ENCODE assay signal across 8 cellular contexts in the genomic region with DNA sequence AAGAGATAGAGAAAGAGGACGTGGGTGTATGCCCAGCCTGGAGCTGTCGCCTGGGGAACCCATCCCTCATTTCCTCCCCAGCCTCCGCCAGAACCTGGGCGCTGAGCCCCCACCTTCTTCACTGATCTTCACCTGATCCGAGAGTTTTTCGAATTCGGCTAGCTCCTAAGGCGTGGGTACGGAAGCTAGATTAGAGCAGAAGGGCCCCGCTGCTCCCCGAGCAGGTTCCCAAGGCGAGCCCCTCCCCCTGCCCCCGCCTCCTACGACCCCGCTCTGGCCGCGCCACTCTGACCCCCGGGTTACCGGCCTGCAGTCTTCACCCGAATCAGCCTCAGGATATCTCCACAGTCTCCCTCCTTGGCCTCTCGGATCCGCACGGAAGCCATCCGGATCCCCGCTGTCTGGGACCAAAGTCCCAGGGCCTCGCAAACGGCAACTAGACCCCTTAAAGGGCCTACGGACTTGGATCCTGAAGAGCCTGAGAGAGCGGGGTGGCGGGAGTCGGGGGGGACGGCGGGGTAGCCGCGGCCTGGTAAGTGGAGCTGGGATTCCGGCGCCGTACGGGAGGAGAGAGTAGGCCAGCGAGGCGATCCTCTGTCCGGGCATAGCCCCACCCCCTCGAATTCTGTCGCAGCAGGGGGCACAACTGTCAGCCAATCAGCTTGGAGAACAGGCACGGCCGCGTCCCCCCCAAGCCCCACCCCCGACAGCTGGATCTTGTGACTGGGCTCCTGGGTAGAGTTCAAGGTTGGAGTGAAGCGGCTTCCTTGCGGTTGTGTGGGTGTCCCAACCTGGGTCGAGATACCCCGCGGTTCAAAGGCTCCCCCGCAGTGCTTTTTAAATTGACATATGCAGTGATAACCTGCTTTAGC. TPM values are rescaled to one million over a fixed set of nuclear protein-coding genes. Genes with fewer than 3 reads are reported as not detected.
DNase-seq lines count a peak whose midpoint lies in the region; ATAC-seq and TF ChIP-seq lines count a peak whose summit lies in the region.

TSS of gene SAT2 (minus strand) at position 572 of the 872 bp plus-strand sequence. CDS start at position 386, 186 bp downstream.

- no peaks in the 10 kb centered on the region for H3K9me3 ChIP-seq in lower lobe of right lung

- TF ChIP-seq CTCF in lower lobe of right lung (IDR thresholded peaks at IDR 0.05), result no peak

- peak within 1 kb of the TSS; percentile 93 for H3K27ac ChIP-seq in lower lobe of right lung

- intact Hi-C loops in lower lobe of right lung (cut with DNase I), result no loop called here

- peaks cover 12% of the 10 kb centered on the region for H3K36me3 ChIP-seq in lower lobe of right lung

- no peaks in the 10 kb centered on the region for H3K27me3 ChIP-seq in lower lobe of right lung (ENCODE audit: low read depth)

- peaks cover 17% of the 10 kb centered on the region for H3K4me1 ChIP-seq in lower lobe of right lung

- DNase-seq in AG08396 (ENCODE audit: low spot score), result peak; percentile 99
- DNase-seq in NCI-H774 (lab: John Stamatoyannopoulos, UW), result peak; percentile 54
- DNase-seq in activated CD8-positive, alpha-beta memory T cell treated with anti-CD3 and anti-CD28 coated beads for 1 hour (ENCODE audit: extremely low read depth in 1 of 2, low read depth in 1 of 2), result peak; percentile 68 to 70
- peak; percentile 85 for DNase-seq in effector CD8-positive, alpha-beta T cell (lab: John Stamatoyannopoulos, UW)
- DNase-seq in lower lobe of right lung, result peak; percentile 95
- peak; percentile 61 to 64 (median 61) for DNase-seq in stimulated activated CD4-positive, alpha-beta T cell treated with anti-CD3 and anti-CD28 coated beads, TNF-alpha, amount 100 ng/mL, for 1 hour (ENCODE audit: low read depth in 3 of 3, low spot score in 1 of 3)

- H3K4me3 ChIP-seq in lower lobe of right lung, result peak within 1 kb of the TSS; percentile 78

- ATAC-seq in GM19023 (IDR thresholded peaks at IDR 0.05; ENCODE audit: unreplicated experiment) (peak; percentile 88), HG03432 (IDR thresholded peaks at IDR 0.05; ENCODE audit: unreplicated experiment) (peak; percentile 77), lower lobe of right lung (peak; percentile 98 to 99)

RNA-seq across cellular contexts. Expression of gene SAT2, which starts in this region (rescaled TPM):
- total RNA-seq in lower lobe of right lung, result 86.3 TPM

Comparison
In these comparisons a context has a peak if more than half of its experiments do, and no peak if none do; other contexts are left out.
1. Peak in every context shown above with its lines: DNase-seq, ATAC-seq, H3K4me3 ChIP-seq and H3K27ac ChIP-seq.